Comparison of ENCODE assay signal across 9 cellular contexts in genomic region chr2:12722445-12723316, GRCh38. TPM values are rescaled to one million over a fixed set of nuclear protein-coding genes. Genes with fewer than 3 reads are reported as not detected.
DNase-seq lines count a peak whose midpoint lies in the region; ATAC-seq lines count a peak whose summit lies in the region.
"Had no signal": no experiment of that assay in that cellular context is flagged by ENCODE, and none has a peak within 500 bp of the region (broad histone marks: within the 10 kb centered on the region; RNA-seq: fewer than 3 reads in every experiment).

No MANE protein-coding gene starts in this region.

- peaks cover 40% of the 10 kb centered on the region for H3F3A ChIP-seq in GM23248 (ENCODE audit: insufficient read depth)

- peaks cover 6% of the 10 kb centered on the region for H3K27me3 Mint-ChIP-seq in activated CD4-positive, alpha-beta memory T cell treated with anti-CD3 and anti-CD28 coated beads, Interleukin-2, amount 10 ng/mL, durations not matched to agents 7 days and 5 days

- H3K9ac ChIP-seq in GM23248 (no peak overlapping the region), muscle layer of colon (ENCODE audit: low read length) (no peak overlapping the region)

- peaks cover 4% of the 10 kb centered on the region; the same call in 1 of the 2 replicates for H4K20me1 ChIP-seq in GM23248 (ENCODE audit: insufficient read depth)

- peaks cover 31% of the 10 kb centered on the region for H3K4me1 ChIP-seq in ACC112 (ENCODE audit: control insufficient read depth, insufficient read depth, low read length, unreplicated experiment)
- H3K4me1 ChIP-seq in GM23248 (ENCODE audit: insufficient read depth) = peaks cover 24% of the 10 kb centered on the region
- peaks cover 53% of the 10 kb centered on the region for H3K4me1 ChIP-seq in muscle layer of colon (ENCODE audit: insufficient read depth, low read length)

- peaks cover 87% of the 10 kb centered on the region for H3K4me1 Mint-ChIP-seq in activated CD4-positive, alpha-beta memory T cell treated with anti-CD3 and anti-CD28 coated beads, Interleukin-2, amount 10 ng/mL, durations not matched to agents 7 days and 5 days

- H3K4me3 ChIP-seq in ACC112 (ENCODE audit: low read depth, low read length) = peak overlapping the region; percentile 95
- no peak overlapping the region for H3K4me3 ChIP-seq in GM23248
- peak overlapping the region in 1 of 2 donors; percentile 95 for H3K4me3 ChIP-seq in muscle layer of colon (ENCODE audit: low read depth in 1 of 2, low read length in 2 of 2)

- in situ Hi-C loops in GM23248 (cut with MboI) = loop anchor here (10.0 kb wide), 1 partner anchor 202 kb away; no protein-coding TSS in a partner anchor

- H3K27me3 ChIP-seq in ACC112 (ENCODE audit: insufficient read depth, low read length) = no peaks in the 10 kb centered on the region
- no peaks in the 10 kb centered on the region for H3K27me3 ChIP-seq in GM23248 (replicated peaks; ENCODE audit: insufficient read depth)
- no peaks in the 10 kb centered on the region for H3K27me3 ChIP-seq in muscle layer of colon (ENCODE audit: control insufficient read depth in 1 of 2, insufficient read depth in 2 of 2, low read length in 2 of 2)

- ATAC-seq in GM21390 (IDR thresholded peaks at IDR 0.05; ENCODE audit: unreplicated experiment) = no peak
- no peak for ATAC-seq in HG02642 (IDR thresholded peaks at IDR 0.05; ENCODE audit: poor library complexity, unreplicated experiment)
- ATAC-seq in HG03565 (IDR thresholded peaks at IDR 0.05; ENCODE audit: unreplicated experiment) = no peak

- H3K9me2 ChIP-seq in GM23248 (ENCODE audit: insufficient read depth) = no peaks in the 10 kb centered on the region

- POLR2A ChIA-PET in activated CD4-positive, alpha-beta memory T cell treated with anti-CD3 and anti-CD28 coated beads, Interleukin-2, amount 10 ng/mL, durations not matched to agents 7 days and 5 days (lab: Charles Lee) = interaction anchor here (1.0 to 1.1 kb wide), 2 partner anchors 11 to 12 kb away, joined by 3 read pairs; no protein-coding TSS in a partner anchor

- 87 to 91% methylated on average over 7 of the region's 7 CpGs for WGBS in GM23248 (ENCODE audit: low coverage in 1 of 2, low lambda C conversion rate in 2 of 2, missing lambda C conversion rate in 2 of 2), 2 experiments

- peaks cover 79% of the 10 kb centered on the region for H3K36me3 Mint-ChIP-seq in activated CD4-positive, alpha-beta memory T cell treated with anti-CD3 and anti-CD28 coated beads, Interleukin-2, amount 10 ng/mL, durations not matched to agents 7 days and 5 days (ENCODE audit: low read depth)

- H2AFZ ChIP-seq in ACC112 (ENCODE audit: low read length, unreplicated experiment) (no peak overlapping the region), GM23248 (no peak overlapping the region)

- H3K27ac ChIP-seq in ACC112 (ENCODE audit: low read depth, low read length) (peak overlapping the region; percentile 68), GM23248 (no peak overlapping the region), muscle layer of colon (ENCODE audit: low read depth, low read length) (peak overlapping the region; percentile 37)

- H3K9me3 ChIP-seq in GM23248 (ENCODE audit: low read depth) (no peaks in the 10 kb centered on the region), muscle layer of colon (ENCODE audit: low read length) (no peaks in the 10 kb centered on the region)

- CTCF ChIA-PET in activated CD4-positive, alpha-beta memory T cell treated with anti-CD3 and anti-CD28 coated beads, Interleukin-2, amount 10 ng/mL, durations not matched to agents 7 days and 5 days (lab: Charles Lee) = interaction anchor here (1.4 to 5.6 kb wide), 4 partner anchors 208 to 859 kb away, joined by 3 to 29 read pairs (median 8); no protein-coding TSS in a partner anchor

- peak overlapping the region; percentile 92 for H3K4me2 ChIP-seq in GM23248 (ENCODE audit: unreplicated experiment)

- DNase-seq in GM23248 = peak; percentile 24
- no peak for DNase-seq in activated CD4-positive, alpha-beta memory T cell treated with anti-CD3 and anti-CD28 coated beads, Interleukin-2, amount 10 ng/mL, durations not matched to agents 7 days and 5 days
- no peak for DNase-seq in H4 (ENCODE audit: low spot score)
- DNase-seq: MM.1S had no signal

- no peaks in the 10 kb centered on the region for H3K9me3 Mint-ChIP-seq in activated CD4-positive, alpha-beta memory T cell treated with anti-CD3 and anti-CD28 coated beads, Interleukin-2, amount 10 ng/mL, durations not matched to agents 7 days and 5 days

- peak overlapping the region; percentile 84 for H3K4me3 Mint-ChIP-seq in activated CD4-positive, alpha-beta memory T cell treated with anti-CD3 and anti-CD28 coated beads, Interleukin-2, amount 10 ng/mL, durations not matched to agents 7 days and 5 days

- H3K36me3 ChIP-seq in ACC112 (ENCODE audit: insufficient read depth, low read length) (peaks cover 34% of the 10 kb centered on the region), GM23248 (ENCODE audit: low read depth) (peaks cover 30% of the 10 kb centered on the region; the same call in 1 of the 2 replicates), muscle layer of colon (ENCODE audit: insufficient read depth, low read length) (peaks cover 45% of the 10 kb centered on the region)

- H3K79me2 ChIP-seq in ACC112 (ENCODE audit: control insufficient read depth, insufficient read depth, low read length, unreplicated experiment) (peaks cover 68% of the 10 kb centered on the region), GM23248 (ENCODE audit: insufficient read depth) (peaks cover 94% of the 10 kb centered on the region)

- no peak overlapping the region for H3K27ac Mint-ChIP-seq in activated CD4-positive, alpha-beta memory T cell treated with anti-CD3 and anti-CD28 coated beads, Interleukin-2, amount 10 ng/mL, durations not matched to agents 7 days and 5 days

RNA-seq across cellular contexts. Expression of gene TRIB2, which starts 5.9 kb away (rescaled TPM):
- total RNA-seq in GM23248 (2014; rRNA removed; shearing (Covaris generic)) = 43.8 and 46.9 TPM in 2 replicates
- 31.5 and 32.1 TPM in 2 replicates for polyA plus RNA-seq in GM23248 (2016; fragmentation: Nextera tagmentation; extraction: Ambion mirVana)
- total RNA-seq in activated CD4-positive, alpha-beta memory T cell treated with anti-CD3 and anti-CD28 coated beads, Interleukin-2, amount 10 ng/mL, durations not matched to agents 7 days and 5 days = 10 to 100 TPM; 62.8 to 68.3 TPM
- total RNA-seq in H4 (2014; rRNA removed; shearing (Covaris generic)) = 31.4 and 34.8 TPM in 2 replicates
